ENCODE assay signal across 13 cellular contexts in the genomic region with DNA sequence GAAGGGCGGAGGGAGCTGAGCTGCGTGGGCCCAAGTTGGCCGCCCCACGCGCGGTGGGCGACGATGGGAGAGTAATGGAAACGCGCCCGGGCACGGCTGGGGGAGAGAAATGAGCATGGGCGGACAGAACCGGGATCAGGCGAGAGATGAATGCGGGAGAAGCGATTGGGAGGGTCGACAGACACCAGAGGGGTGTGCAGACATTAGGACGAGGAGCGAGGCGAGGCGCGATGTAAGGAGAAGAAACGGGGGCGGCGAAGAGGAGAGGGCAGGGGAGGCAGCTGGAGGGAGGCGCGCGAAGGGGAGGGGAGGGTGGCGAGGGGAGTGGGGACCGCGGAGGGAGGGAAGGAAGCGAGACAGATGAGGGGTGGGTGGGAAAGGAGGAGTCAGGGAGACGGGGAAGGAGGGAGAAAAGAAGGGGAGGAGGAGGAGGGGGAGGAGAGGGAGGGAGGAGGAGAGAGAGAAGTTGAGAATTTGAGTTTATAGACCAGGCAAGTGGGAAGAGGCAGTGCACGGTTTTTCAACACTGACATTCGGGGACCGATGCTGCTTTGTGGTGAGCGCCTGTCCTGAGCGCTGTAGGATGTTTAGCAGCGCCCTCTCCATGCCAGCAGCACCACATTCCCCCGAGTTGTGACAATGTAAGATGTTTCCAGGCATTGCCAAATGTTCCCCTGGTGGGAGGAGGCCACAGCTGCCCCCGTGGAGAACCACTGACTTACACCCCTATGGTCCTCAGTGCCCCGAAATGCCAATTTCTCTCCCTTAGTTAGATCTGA. TPM values are rescaled to one million over a fixed set of nuclear protein-coding genes. Genes with fewer than 3 reads are reported as not detected.
DNase-seq lines count a peak whose midpoint lies in the region; ATAC-seq and TF ChIP-seq lines count a peak whose summit lies in the region.
"Had no signal": no experiment of that assay in that cellular context is flagged by ENCODE, and none has a peak within 500 bp of the region (broad histone marks: within the 10 kb centered on the region; RNA-seq: fewer than 3 reads in every experiment).

A gene (minus strand): TSS at position 256 of the 779 bp plus-strand sequence. CDS start 437 bp downstream, outside the sequence.

- H3K9ac ChIP-seq in endodermal cell (ENCODE audit: extremely low read depth, low read length, poor library complexity, severe bottlenecking) (no peak within 1 kb of the TSS), trophoblast cell (ENCODE audit: low read length) (no peak within 1 kb of the TSS)

- no peak within 1 kb of the TSS for H2BK120ac ChIP-seq in trophoblast cell (ENCODE audit: insufficient read depth, low read length, poor library complexity)

- H3K27me3 Mint-ChIP-seq in endodermal cell (ENCODE audit: insufficient read depth) (peaks cover 41% of the 10 kb centered on the region), Calu3 (ENCODE audit: unreplicated experiment) (no peaks in the 10 kb centered on the region)

- no peak within 1 kb of the TSS for H2AK5ac ChIP-seq in trophoblast cell (ENCODE audit: low read length)

- H3K27me3 ChIP-seq in endodermal cell (ENCODE audit: control insufficient read depth, insufficient read depth, low read length, poor library complexity, severe bottlenecking): peaks cover 100% of the 10 kb centered on the region
- H3K27me3 ChIP-seq in trophoblast cell (ENCODE audit: insufficient read depth, low read length): peaks cover 51% of the 10 kb centered on the region
- H3K27me3 ChIP-seq in gastrocnemius medialis: peaks cover 70 to 82% (median 70%) of the 10 kb centered on the region in 3 donors
- H3K27me3 ChIP-seq: ovary had no signal

- H3K14ac ChIP-seq in trophoblast cell (ENCODE audit: low read length): no peak within 1 kb of the TSS

- no peak within 1 kb of the TSS for H3K4me2 ChIP-seq in trophoblast cell (ENCODE audit: low read length)

- no peak within 1 kb of the TSS for H4K12ac ChIP-seq in trophoblast cell (ENCODE audit: low read depth, low read length)

- H2AFZ ChIP-seq in trophoblast cell (ENCODE audit: insufficient read depth, low read length, poor library complexity): no peak within 1 kb of the TSS

- H3K27ac Mint-ChIP-seq in endodermal cell: no peak within 1 kb of the TSS
- H3K27ac Mint-ChIP-seq in Calu3 (ENCODE audit: unreplicated experiment): no peak within 1 kb of the TSS
- H3K27ac Mint-ChIP-seq: activated naive CD4-positive, alpha-beta T cell treated with anti-CD3 and anti-CD28 coated beads for 36 hours had no signal

- H3K4me1 ChIP-seq in endodermal cell (ENCODE audit: control insufficient read depth, insufficient read depth, low read length): no peaks in the 10 kb centered on the region
- H3K4me1 ChIP-seq in trophoblast cell (ENCODE audit: control insufficient read depth in 1 of 2, insufficient read depth in 2 of 2, low read length in 2 of 2): no peaks in the 10 kb centered on the region
- no peaks in the 10 kb centered on the region for H3K4me1 ChIP-seq in gastrocnemius medialis

- H3K4me3 ChIP-seq in endodermal cell (ENCODE audit: low read length) (no peak within 1 kb of the TSS), trophoblast cell (ENCODE audit: low read depth, low read length) (peak within 1 kb of the TSS; percentile 25), gastrocnemius medialis (no peak within 1 kb of the TSS)
- H3K4me3 ChIP-seq: ovary had no signal

- no peak for TF ChIP-seq POLR2A in gastrocnemius medialis (IDR thresholded peaks at IDR 0.05)

- H2BK5ac ChIP-seq in trophoblast cell (ENCODE audit: low read depth, low read length, poor library complexity): no peak within 1 kb of the TSS

- peak; percentile 21 for DNase-seq in NCI-H1092 treated with DMSO at 0.1 percent for 48 hours (lab: John Stamatoyannopoulos, UW)
- no peak for DNase-seq in NCI-H1092 (lab: John Stamatoyannopoulos, UW)
- peak; percentile 41 for DNase-seq in NCI-H2171 (lab: John Stamatoyannopoulos, UW)
- no peak for DNase-seq in endodermal cell
- no peak for DNase-seq in trophoblast cell
- DNase-seq in Calu3: no peak
- DNase-seq in gastrocnemius medialis: no peak
- DNase-seq: ACHN; activated CD4-positive, alpha-beta T cell treated with anti-CD3 and anti-CD28 coated beads for 1 hour; activated naive CD4-positive, alpha-beta T cell treated with anti-CD3 and anti-CD28 coated beads for 36 hours; ovary had no signal

- no peak within 1 kb of the TSS for H4K8ac ChIP-seq in trophoblast cell (ENCODE audit: low read depth, low read length)

- H3K79me1 ChIP-seq in trophoblast cell (ENCODE audit: low read length): no peaks in the 10 kb centered on the region

- WGBS in endodermal cell (ENCODE audit: insufficient coverage in 1 of 2, insufficient read length in 1 of 2), 2 experiments: 3 to 4% methylated on average over 22 to 43 of the region's 43 CpGs
- no CpG with 5 or more reads among the region's 43 CpGs for WGBS in trophoblast cell (ENCODE audit: extremely low coverage, insufficient coverage, insufficient read length)

- H3K27ac ChIP-seq in endodermal cell (ENCODE audit: low read depth, low read length) (no peak within 1 kb of the TSS), trophoblast cell (ENCODE audit: low read depth, low read length) (no peak within 1 kb of the TSS), gastrocnemius medialis (no peak within 1 kb of the TSS)
- H3K27ac ChIP-seq: ovary had no signal

- H3K4me1 Mint-ChIP-seq in endodermal cell: peaks cover 7% of the 10 kb centered on the region
- H3K4me1 Mint-ChIP-seq in Calu3 (ENCODE audit: low read depth, unreplicated experiment): peaks cover 13% of the 10 kb centered on the region

- intact Hi-C loops in Calu3 (cut with micrococcal nuclease; ENCODE audit: unreplicated experiment) (no loop called here), gastrocnemius medialis (cut with DNase I; ENCODE audit: low total_unique reads) (no loop called here)

- H2BK12ac ChIP-seq in trophoblast cell (ENCODE audit: low read length): no peak within 1 kb of the TSS

- no peaks in the 10 kb centered on the region for H3K9me3 ChIP-seq in endodermal cell (ENCODE audit: control insufficient read depth, low read length)
- peaks cover 22% of the 10 kb centered on the region for H3K9me3 ChIP-seq in trophoblast cell (ENCODE audit: insufficient read depth, low read depth, low read length)
- no peaks in the 10 kb centered on the region for H3K9me3 ChIP-seq in gastrocnemius medialis
- H3K9me3 ChIP-seq: ovary had no signal

- H3K18ac ChIP-seq in trophoblast cell (ENCODE audit: low read length): no peak within 1 kb of the TSS

- CTCF ChIA-PET in Calu3 (lab: Charles Lee): no interaction called here

- H3K4ac ChIP-seq in trophoblast cell (ENCODE audit: low read depth, low read length): no peak within 1 kb of the TSS

- in situ Hi-C loops in gastrocnemius medialis (cut with MboI; ENCODE audit: low sequenced_read_pairs in 4 of 4): no loop called here

- TF ChIP-seq CTCF in endodermal cell (conservative IDR thresholded peaks at IDR 0.05) (peak; percentile 19), Calu3 (IDR thresholded peaks at IDR 0.05; ENCODE audit: unreplicated experiment) (no peak), gastrocnemius medialis (IDR thresholded peaks at IDR 0.05 in 4 of 5, conservative IDR thresholded peaks at IDR 0.05 in 1 of 5) (no peak)

- no peak within 1 kb of the TSS for H4K91ac ChIP-seq in trophoblast cell (ENCODE audit: low read depth, low read length)

- no peaks in the 10 kb centered on the region for H3K79me2 ChIP-seq in trophoblast cell (ENCODE audit: control insufficient read depth, insufficient read depth, low read length, poor library complexity)

- ATAC-seq in gastrocnemius medialis (no peak), esophagus mucosa (no peak)

- H3K4me3 Mint-ChIP-seq in endodermal cell (peak within 1 kb of the TSS; percentile 15), Calu3 (ENCODE audit: low read depth, unreplicated experiment) (no peak within 1 kb of the TSS)
- H3K4me3 Mint-ChIP-seq: activated naive CD4-positive, alpha-beta T cell treated with anti-CD3 and anti-CD28 coated beads for 36 hours had no signal

- no peaks in the 10 kb centered on the region for H3K36me3 ChIP-seq in endodermal cell (ENCODE audit: control insufficient read depth, insufficient read depth, low read length)
- no peaks in the 10 kb centered on the region for H3K36me3 ChIP-seq in trophoblast cell (ENCODE audit: control insufficient read depth in 1 of 2, insufficient read depth in 2 of 2, low read length in 2 of 2)
- no peaks in the 10 kb centered on the region for H3K36me3 ChIP-seq in gastrocnemius medialis
- H3K36me3 ChIP-seq: ovary had no signal

- H3K9me3 Mint-ChIP-seq in endodermal cell (peaks cover 3% of the 10 kb centered on the region), Calu3 (ENCODE audit: low read depth, unreplicated experiment) (peaks cover 3% of the 10 kb centered on the region)
- H3K9me3 Mint-ChIP-seq: activated naive CD4-positive, alpha-beta T cell treated with anti-CD3 and anti-CD28 coated beads for 36 hours had no signal

- no peaks in the 10 kb centered on the region for H3K36me3 Mint-ChIP-seq in endodermal cell (ENCODE audit: low read depth)
- H3K36me3 Mint-ChIP-seq in Calu3 (ENCODE audit: insufficient read depth, unreplicated experiment): peaks cover 4% of the 10 kb centered on the region

- BruUV-seq in Calu3 (replicated peaks; lab: Mats Ljungman, UMichigan): no TSS peak

- no peak within 1 kb of the TSS for H3K23ac ChIP-seq in trophoblast cell (ENCODE audit: low read length)

RNA-seq across cellular contexts. Expression of the gene that starts here (rescaled TPM):
- not detected for total RNA-seq in endodermal cell
- polyA plus RNA-seq in endodermal cell (2013, experiment 1 of 2): 1.3 TPM
- polyA plus RNA-seq in endodermal cell (2013, experiment 2 of 2): 0.95 TPM
- polyA plus RNA-seq in trophoblast cell (2013): not detected in 2 replicates
- not detected in 2 replicates for total RNA-seq in Calu3 (2022)
- total RNA-seq in gastrocnemius medialis: not detected
- total RNA-seq in esophagus mucosa: not detected
- total RNA-seq: activated naive CD4-positive, alpha-beta T cell treated with anti-CD3 and anti-CD28 coated beads for 36 hours; OCI-LY7; ovary had no signal
- polyA plus RNA-seq: ovary had no signal

Comparison
In these comparisons a context has a peak if more than half of its experiments do, and no peak if none do; other contexts are left out.
1. DNase-seq: peak in NCI-H1092 treated with DMSO at 0.1 percent for 48 hours (single experiment) and NCI-H2171 (single experiment); none in NCI-H1092 (single experiment), endodermal cell (single experiment), trophoblast cell (0 of 2), Calu3 (single experiment) and gastrocnemius medialis (0 of 2).